ENCODE assay signal across 9 cellular contexts in genomic region chrX:55919367-55920221, GRCh38.
DNase-seq lines count a peak whose midpoint lies in the region; ATAC-seq and TF ChIP-seq lines count a peak whose summit lies in the region.
"Had no signal": no experiment of that assay in that cellular context is flagged by ENCODE, and none has a peak within 500 bp of the region (broad histone marks: within the 10 kb centered on the region; RNA-seq: fewer than 3 reads in every experiment).

No MANE protein-coding gene starts in this region.

- peak; percentile 9 to 34 for DNase-seq in PC-9
- DNase-seq in HAP-1 (ENCODE audit: low spot score in 2 of 2): no peak
- no peak for DNase-seq in AG08396 (ENCODE audit: low spot score)
- DNase-seq in medulla oblongata (ENCODE audit: extremely low spot score): no peak
- no peak for DNase-seq in stimulated activated CD4-positive, alpha-beta T cell treated with anti-CD3 and anti-CD28 coated beads, Interleukin-4, amount 100 ng/mL, for 4 hours
- DNase-seq: NCI-H2227 treated with DMSO at 0.1 percent for 48 hours had no signal

- no peak overlapping the region for H3K4me2 ChIP-seq in PC-9

- H3K27me3 ChIP-seq in PC-9 (ENCODE audit: insufficient read depth, low read depth) (no peaks in the 10 kb centered on the region), HAP-1 (ENCODE audit: low read depth) (no peaks in the 10 kb centered on the region)

- H2AFZ ChIP-seq in PC-9: no peak overlapping the region

- in situ Hi-C loops in HAP-1 (cut with MboI; ENCODE audit: low sequenced_read_pairs): no loop called here

- no peaks in the 10 kb centered on the region for H3K4me1 ChIP-seq in PC-9 (replicated peaks; ENCODE audit: insufficient read depth)
- no peaks in the 10 kb centered on the region for H3K4me1 ChIP-seq in HAP-1

- intact Hi-C loops in PC-9 (cut with micrococcal nuclease; ENCODE audit: unreplicated experiment): no loop called here

- 0 out of 2 replicates have a peak overlapping the region, but pooled peaks have one; percentile 26 for H3K27ac ChIP-seq in PC-9

- CTCF ChIA-PET in PC-9 (lab: Charles Lee): no interaction called here

- ATAC-seq in GM19452 (IDR thresholded peaks at IDR 0.05; ENCODE audit: unreplicated experiment) (peak; percentile 95), HG03066 (IDR thresholded peaks at IDR 0.05; ENCODE audit: low read depth, unreplicated experiment) (peak; percentile 94)

- no peaks in the 10 kb centered on the region for H3K9me3 ChIP-seq in PC-9 (ENCODE audit: insufficient read depth, low read depth)
- H3K9me3 ChIP-seq in HAP-1: no peaks in the 10 kb centered on the region

- TF ChIP-seq CTCF in GM12874 (IDR thresholded peaks at IDR 0.05; ENCODE audit: insufficient read depth, low read depth, low read length) (peak; percentile 11; the same call in 1 of the 2 replicates), PC-9 (conservative IDR thresholded peaks at IDR 0.05) (no peak)

- no peaks in the 10 kb centered on the region for H4K20me1 ChIP-seq in PC-9 (ENCODE audit: insufficient read depth)

- no peaks in the 10 kb centered on the region for H3F3A ChIP-seq in PC-9 (ENCODE audit: insufficient read depth, low read depth)

- H3K9me2 ChIP-seq in PC-9 (ENCODE audit: insufficient read depth): no peaks in the 10 kb centered on the region

- no peaks in the 10 kb centered on the region for H3K79me2 ChIP-seq in PC-9 (ENCODE audit: low read depth)

- H3K36me3 ChIP-seq in PC-9 (ENCODE audit: low read depth): no peaks in the 10 kb centered on the region
- H3K36me3 ChIP-seq in HAP-1 (replicated peaks): no peaks in the 10 kb centered on the region

- no peak overlapping the region for H3K4me3 ChIP-seq in PC-9
- H3K4me3 ChIP-seq in HAP-1: no peak overlapping the region

- POLR2A ChIA-PET in PC-9 (lab: Charles Lee; ENCODE audit: unreplicated experiment): no interaction called here

- no TSS peak for BruUV-seq in PC-9 (replicated peaks; lab: Mats Ljungman, UMichigan)

Comparison
In these comparisons a context has a peak if more than half of its experiments do, and no peak if none do; other contexts are left out.
1. DNase-seq: peak in PC-9 (2 of 2); none in HAP-1 (0 of 2), AG08396 (single experiment), medulla oblongata (single experiment) and stimulated activated CD4-positive, alpha-beta T cell treated with anti-CD3 and anti-CD28 coated beads, Interleukin-4, amount 100 ng/mL, for 4 hours (0 of 2).